In genomic region chr14:89091781-89092180, GRCh38 we compare ENCODE assay signal across 26 cellular contexts.
"Had no signal": no experiment of that assay in that cellular context is flagged by ENCODE, and none has a peak within 500 bp of the region (broad histone marks: within the 10 kb centered on the region; RNA-seq: fewer than 3 reads in every experiment).

No MANE protein-coding gene starts in this region.

- H3K27ac ChIP-seq: stomach, suprapubic skin, testis, thoracic aorta, thyroid gland, tibial artery, tibial nerve, transverse colon, upper lobe of left lung, upper lobe of right lung, uterus, vagina had no signal

- H3K27me3 ChIP-seq: stomach, suprapubic skin, testis, thyroid gland, tibial artery, tibial nerve, transverse colon, upper lobe of left lung, upper lobe of right lung, uterus, vagina had no signal

- H3K36me3 ChIP-seq: stomach, suprapubic skin, thoracic aorta, thyroid gland, tibial artery, tibial nerve, transverse colon, upper lobe of left lung, upper lobe of right lung, uterus, vagina had no signal

- H3K9me3 ChIP-seq: suprapubic skin, testis, thoracic aorta, thyroid gland, tibial artery, tibial nerve, transverse colon, upper lobe of left lung, upper lobe of right lung, uterus, vagina had no signal

- DNase-seq: stimulated activated CD4-positive, alpha-beta T cell treated with anti-CD3 and anti-CD28 coated beads, Interleukin-2, amount 100 ng/mL, for 48 hours; stimulated activated CD4-positive, alpha-beta T cell treated with anti-CD3 and anti-CD28 coated beads, Interleukin-4, amount 100 ng/mL, for 1 hour; stimulated activated CD4-positive, alpha-beta T cell treated with anti-CD3 and anti-CD28 coated beads, Interleukin-4, amount 100 ng/mL, for 24 hours; stimulated activated CD4-positive, alpha-beta T cell treated with anti-CD3 and anti-CD28 coated beads, Interleukin-4, amount 100 ng/mL, for 4 hours; stimulated activated CD8-positive, alpha-beta memory T cell treated with anti-CD3 and anti-CD28 coated beads, Interleukin-4, amount 100 ng/mL, for 48 hours; stimulated activated naive B cell treated with anti-CD40 and anti-IgM and Interleukin-4, amounts not matched to agents 10 μg/mL and 1 μg/mL and 100 μg/mL, for 72 hours; stimulated activated naive CD4-positive, alpha-beta T cell; stimulated activated naive CD4-positive, alpha-beta T cell treated with Interleukin-2 at 50 U/mL for 16 hours; stimulated activated naive CD8-positive, alpha-beta T cell treated with anti-CD3 and anti-CD28 coated beads, Interleukin-15, amount 100 ng/mL, for 72 hours; stimulated activated naive CD8-positive, alpha-beta T cell treated with anti-CD3 and anti-CD28 coated beads, Interleukin-15, Interleukin-2, amounts not matched to agents 100 U/mL and 50 U/mL, for 24 hours; stomach; substantia nigra; testis; thyroid gland; tibial artery; transverse colon; trophoblast cell; upper lobe of left lung; upper lobe of right lung; uterus had no signal

- H3K4me3 ChIP-seq: stomach, suprapubic skin, testis, thoracic aorta, thyroid gland, tibial artery, tibial nerve, transverse colon, upper lobe of left lung, upper lobe of right lung, uterus, vagina had no signal

- ATAC-seq: stimulated activated effector memory CD8-positive, alpha-beta T cell treated with anti-CD3 and anti-CD28 coated beads, Interleukin-12 subunit alpha, Interleukin-12 subunit beta, amount 100 ng/mL, for 72 hours; stimulated activated memory B cell treated with anti-CD40 and anti-IgM and Interleukin-4, amounts not matched to agents 10 μg/mL and 1 μg/mL and 100 μg/mL, for 72 hours; stimulated activated naive B cell treated with anti-CD40 and anti-IgM and Interleukin-4, amounts not matched to agents 10 μg/mL and 1 μg/mL and 100 μg/mL, for 72 hours; stimulated activated naive CD8-positive, alpha-beta T cell treated with anti-CD3 and anti-CD28 coated beads, Interleukin-15, amount 100 ng/mL, for 72 hours; stimulated activated naive CD8-positive, alpha-beta T cell treated with anti-CD3 and anti-CD28 coated beads, Interleukin-15, Interleukin-2, amounts not matched to agents 100 U/mL and 50 U/mL, for 24 hours; upper lobe of right lung had no signal

- H3K4me1 ChIP-seq: suprapubic skin, testis, tibial nerve, transverse colon, upper lobe of left lung, upper lobe of right lung, uterus, vagina had no signal
